Comparison of ENCODE assay signal across 19 cellular contexts in genomic region chr17:44795928-44796327, GRCh38. TPM values are rescaled to one million over a fixed set of nuclear protein-coding genes. Genes with fewer than 3 reads are reported as not detected.
A peak's percentile ranks its signal among the peaks of the same experiment; 100 is the strongest.
DNase-seq lines count a peak whose midpoint lies in the region; ATAC-seq, FAIRE-seq and TF ChIP-seq lines count a peak whose summit lies in the region.
"Had no signal": no experiment of that assay in that cellular context is flagged by ENCODE, and none has a peak within 500 bp of the region (broad histone marks: within the 10 kb centered on the region; RNA-seq: fewer than 3 reads in every experiment).

No MANE protein-coding gene starts in this region.

- H3K4me3 ChIP-seq in ascending aorta = peak overlapping the region in 1 of 2 donors; percentile 58
- no peak overlapping the region for H3K4me3 ChIP-seq in kidney (ENCODE audit: low read length in 2 of 2)
- H3K4me3 ChIP-seq in sigmoid colon = peak overlapping the region; percentile 22 to 42 (median 36)
- H3K4me3 ChIP-seq in left lung = no peak overlapping the region
- no peak overlapping the region for H3K4me3 ChIP-seq in foreskin fibroblast (ENCODE audit: low read depth in 1 of 2, low read length in 2 of 2)

- intact Hi-C loops in ascending aorta (cut with DNase I) (no loop called here), kidney (cut with DNase I) (no loop called here), sigmoid colon (cut with DNase I) (no loop called here), left lung (cut with DNase I) (no loop called here)

- 78 to 79% methylated on average over 10 of the region's 10 CpGs for WGBS in sigmoid colon, 2 donors

- H3K27ac ChIP-seq in ascending aorta (peak overlapping the region; percentile 77 to 81), kidney (ENCODE audit: low read depth in 2 of 2, low read length in 2 of 2) (no peak overlapping the region), sigmoid colon (peak overlapping the region; percentile 85 to 99 (median 96)), left lung (peak overlapping the region in 1 of 2 donors; percentile 75)

- H3K9me3 ChIP-seq in ascending aorta (no peaks in the 10 kb centered on the region), kidney (ENCODE audit: control insufficient read depth in 1 of 2, low read length in 2 of 2) (no peaks in the 10 kb centered on the region), sigmoid colon (no peaks in the 10 kb centered on the region), left lung (no peaks in the 10 kb centered on the region)

- no peak for TF ChIP-seq POLR2A in sigmoid colon (IDR thresholded peaks at IDR 0.05)

- no peak for TF ChIP-seq CTCF in ascending aorta (IDR thresholded peaks at IDR 0.05)
- no peak for TF ChIP-seq CTCF in kidney (IDR thresholded peaks at IDR 0.05; ENCODE audit: borderline replicate concordance, extremely low read depth, insufficient read depth)
- no peak for TF ChIP-seq CTCF in sigmoid colon (IDR thresholded peaks at IDR 0.05)
- TF ChIP-seq CTCF in left lung (IDR thresholded peaks at IDR 0.05) = no peak
- TF ChIP-seq CTCF in foreskin fibroblast (IDR thresholded peaks at IDR 0.05; ENCODE audit: low read depth, low read length) = no peak

- ATAC-seq in GM19328 (IDR thresholded peaks at IDR 0.05; ENCODE audit: unreplicated experiment) (no peak), GM21390 (IDR thresholded peaks at IDR 0.05; ENCODE audit: unreplicated experiment) (no peak), left lung (no peak)
- ATAC-seq: left colon had no signal

- H3K4me1 ChIP-seq in ascending aorta = peaks cover 13 to 18% of the 10 kb centered on the region in 2 donors
- H3K4me1 ChIP-seq in kidney (ENCODE audit: control insufficient read depth in 1 of 2, insufficient read depth in 1 of 2, low read depth in 1 of 2, low read length in 2 of 2) = no peaks in the 10 kb centered on the region
- H3K4me1 ChIP-seq in sigmoid colon = peaks cover 0 to 82% (median 74%) of the 10 kb centered on the region in 4 donors
- peaks cover 2 to 18% of the 10 kb centered on the region in 2 donors for H3K4me1 ChIP-seq in left lung

- no peak for FAIRE-seq in kidney (lab: Jason Lieb, UNC)
- FAIRE-seq: bronchial epithelial cell had no signal

- H3K27me3 ChIP-seq in ascending aorta (no peaks in the 10 kb centered on the region), sigmoid colon (no peaks in the 10 kb centered on the region), left lung (no peaks in the 10 kb centered on the region)

- H3K36me3 ChIP-seq in ascending aorta = no peaks in the 10 kb centered on the region
- H3K36me3 ChIP-seq in kidney (ENCODE audit: control insufficient read depth in 1 of 2, insufficient read depth in 2 of 2, low read length in 2 of 2) = no peaks in the 10 kb centered on the region
- peaks cover 0 to 10% (median 0%) of the 10 kb centered on the region in 4 donors for H3K36me3 ChIP-seq in sigmoid colon
- no peaks in the 10 kb centered on the region for H3K36me3 ChIP-seq in left lung

- no peak overlapping the region for H3K9ac ChIP-seq in kidney (ENCODE audit: low read length in 2 of 2)

- no peak for TF ChIP-seq EP300 in sigmoid colon (IDR thresholded peaks at IDR 0.05)

- DNase-seq in H4 (ENCODE audit: low spot score) (peak; percentile 2), ascending aorta (ENCODE audit: low spot score in 2 of 2) (no peak), kidney (peak; percentile 28), sigmoid colon (no peak), left lung (no peak), foreskin fibroblast (no peak)
- DNase-seq: activated CD4-positive, CD25-positive, alpha-beta regulatory T cell; activated CD8-positive, alpha-beta memory T cell treated with anti-CD3 and anti-CD28 coated beads, Interleukin-2, amount 50 U/mL, for 4 hours; activated naive CD4-positive, alpha-beta T cell treated with anti-CD3 and anti-CD28 coated beads for 36 hours; left colon; NCI-H1092 treated with DMSO at 0.1 percent for 48 hours; NCI-H446; occipital lobe had no signal

RNA-seq across cellular contexts. Expression of gene GJC1, which starts 34.2 kb away (rescaled TPM):
- 8.2 and 8.8 TPM in 2 replicates for total RNA-seq in H4 (2014; rRNA removed; shearing (Covaris generic))
- total RNA-seq in ascending aorta (9.9 TPM), kidney (6.5 TPM), sigmoid colon (100 to 1,000 TPM in 1 of 4 donors, 10 to 100 TPM in 3; 68.0 to 134 (median 82.7) TPM), left lung (10 to 100 TPM; 17.3 to 18.8 TPM)
- polyA plus RNA-seq in kidney (ENCODE audit: insufficient read depth, low read depth, low replicate concordance) (1.8 TPM), sigmoid colon (1 to 10 TPM in 1 of 3 donors, under 1 TPM in 2; 0.23 to 4.7 (median 0.60) TPM)

RNA-seq across cellular contexts. Expression of gene ADAM11, which starts 37.1 kb away (rescaled TPM):
- total RNA-seq in H4 (2014; rRNA removed; shearing (Covaris generic)) = 1.4 and 2.3 TPM in 2 replicates
- total RNA-seq in ascending aorta (not detected), kidney (0.28 TPM), sigmoid colon (1 to 10 TPM; 1.8 to 3.3 (median 3.2) TPM), left lung (under 1 TPM; 0.13 to 0.64 TPM)
- polyA plus RNA-seq in kidney (ENCODE audit: insufficient read depth, low read depth, low replicate concordance) (0.24 TPM), sigmoid colon (under 1 TPM in 2 of 3 donors, not detected in 1; under 0.01 to 0.61 TPM)

RNA-seq across cellular contexts. Expression of gene HIGD1B, which starts 51.8 kb away (rescaled TPM):
- not detected in 2 replicates for total RNA-seq in H4 (2014; rRNA removed; shearing (Covaris generic))
- total RNA-seq in ascending aorta (not detected), kidney (2.2 TPM), sigmoid colon (1 to 10 TPM in 2 of 4 donors, not detected in 2; 1.8 to 2.5 TPM), left lung (10 to 100 TPM; 17.1 to 19.5 TPM)
- polyA plus RNA-seq in kidney (ENCODE audit: insufficient read depth, low read depth, low replicate concordance) (3.2 TPM), sigmoid colon (1 to 10 TPM in 1 of 3 donors, not detected in 2; 1.1 TPM)
- total RNA-seq: activated naive CD4-positive, alpha-beta T cell treated with anti-CD3 and anti-CD28 coated beads for 36 hours; bronchial epithelial cell; Daoy; OCI-LY7 had no signal
- polyA plus RNA-seq: BJ had no signal

Comparison
In these comparisons a context has a peak if more than half of its experiments do, and no peak if none do; other contexts are left out.
1. DNase-seq: peak in H4 (single experiment) and kidney (single experiment); none in ascending aorta (0 of 2), sigmoid colon (single experiment), left lung (0 of 2) and foreskin fibroblast (0 of 2).
2. H3K27ac ChIP-seq: peak in ascending aorta (2 of 2) and sigmoid colon (4 of 4); none in kidney (0 of 2).
3. H3K4me3 ChIP-seq: peak in sigmoid colon (4 of 4); none in kidney (0 of 2), left lung (0 of 2) and foreskin fibroblast (0 of 2).